Comparison of ENCODE assay signal across 8 cellular contexts in genomic region chr17:55356440-55357328, GRCh38.
DNase-seq lines count a peak whose midpoint lies in the region; ATAC-seq lines count a peak whose summit lies in the region.

No MANE protein-coding gene starts in this region.

- ATAC-seq in GM19463 (IDR thresholded peaks at IDR 0.05; ENCODE audit: unreplicated experiment) (peak; percentile 99), HG03520 (IDR thresholded peaks at IDR 0.05; ENCODE audit: unreplicated experiment) (peak; percentile 92)

- DNase-seq in COLO829 (ENCODE audit: low spot score), result peak; percentile 89
- DNase-seq in NCI-H526 (lab: John Stamatoyannopoulos, UW), result peak; percentile 59 to 82
- DNase-seq in activated CD4-positive, alpha-beta T cell treated with anti-CD3 and anti-CD28 coated beads, Interleukin-2, amount 50 U/mL, for 1 hour, result peak; percentile 68
- peak; percentile 74 for DNase-seq in ecto neural progenitor cell (ENCODE audit: low spot score)
- peak; percentile 88 for DNase-seq in medulla oblongata (ENCODE audit: extremely low spot score)
- DNase-seq in stimulated activated CD8-positive, alpha-beta memory T cell treated with anti-CD3 and anti-CD28 coated beads, Interleukin-4, amount 100 ng/mL, for 4 hours (ENCODE audit: low read depth in 2 of 2, low spot score in 1 of 2), result peak; percentile 32 to 34

Comparison
In these comparisons a context has a peak if more than half of its experiments do, and no peak if none do; other contexts are left out.
1. Peak in every context shown above with its lines: DNase-seq and ATAC-seq.
2. DNase-seq: peak in every context shown above with its lines; median percentile 89 in COLO829; 88 in medulla oblongata; 74 in ecto neural progenitor cell; 70 in NCI-H526; 68 in activated CD4-positive, alpha-beta T cell treated with anti-CD3 and anti-CD28 coated beads, Interleukin-2, amount 50 U/mL, for 1 hour; 33 in stimulated activated CD8-positive, alpha-beta memory T cell treated with anti-CD3 and anti-CD28 coated beads, Interleukin-4, amount 100 ng/mL, for 4 hours.